Comparison of ENCODE assay signal across 26 cellular contexts in the genomic region with DNA sequence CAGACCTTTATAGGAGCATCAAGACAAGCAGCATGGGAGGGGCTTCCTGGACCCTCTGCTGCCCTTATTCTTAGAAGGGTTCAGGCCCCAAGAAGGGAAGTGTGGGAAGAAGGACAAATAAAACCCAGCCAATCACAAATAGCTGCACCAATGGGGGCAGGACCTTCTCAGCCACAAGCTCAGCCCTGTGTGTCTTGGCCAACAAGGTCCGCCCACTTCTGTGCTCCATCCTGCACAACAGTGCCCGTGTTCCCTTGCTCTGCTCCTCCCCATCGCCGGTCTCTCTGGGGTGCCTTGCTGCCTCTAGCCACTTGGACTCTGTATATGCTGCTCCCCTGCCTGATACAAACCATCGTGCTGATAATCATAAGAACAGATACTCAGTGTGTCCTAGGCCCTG.
DNase-seq lines count a peak whose midpoint lies in the region; ATAC-seq and TF ChIP-seq lines count a peak whose summit lies in the region.
"Had no signal": no experiment of that assay in that cellular context is flagged by ENCODE, and none has a peak within 500 bp of the region (broad histone marks: within the 10 kb centered on the region; RNA-seq: fewer than 3 reads in every experiment).

No MANE protein-coding gene starts in this region.

- no peak overlapping the region for H3K4me2 ChIP-seq in GM23338
- H3K4me2 ChIP-seq: hepatocyte had no signal

- H3K79me2 ChIP-seq in GM23338 (replicated peaks; ENCODE audit: insufficient read depth), result no peaks in the 10 kb centered on the region
- H3K79me2 ChIP-seq: hepatocyte had no signal

- H3K27me3 ChIP-seq in GM23338 (ENCODE audit: insufficient read depth) (no peaks in the 10 kb centered on the region), endodermal cell (ENCODE audit: control insufficient read depth, insufficient read depth, low read length, poor library complexity, severe bottlenecking) (no peaks in the 10 kb centered on the region), stomach smooth muscle (ENCODE audit: control insufficient read depth in 1 of 2, insufficient read depth in 2 of 2, low read length in 2 of 2) (no peaks in the 10 kb centered on the region)
- H3K27me3 ChIP-seq: cardiac muscle cell, hepatocyte, neutrophil had no signal

- no peak for DNase-seq in GM23338 (ENCODE audit: low spot score)
- peak; percentile 33 for DNase-seq in NCI-H226
- DNase-seq in endodermal cell, result peak; percentile 54
- DNase-seq in SW 1271 (lab: John Stamatoyannopoulos, UW), result no peak
- no peak for DNase-seq in NCI-H2029 treated with DMSO at 0.1 percent for 48 hours (lab: John Stamatoyannopoulos, UW)
- DNase-seq in iPS-NIHi7 (ENCODE audit: extremely low spot score), result no peak
- DNase-seq: activated CD4-positive, CD25-positive, alpha-beta regulatory T cell treated with anti-CD3 and anti-CD28 coated beads, Interleukin-2, amount 50 U/mL, for 72 hours; activated CD8-positive, alpha-beta T cell treated with anti-CD3 and anti-CD28 coated beads for 36 hours; Calu3; esophagus squamous epithelium; immature natural killer cell; mesenchymal stem cell; NCI-H1105; NCI-H2029; NCI-H69; SHP77 treated with DMSO at 0.1 percent for 48 hours; stimulated activated naive CD8-positive, alpha-beta T cell treated with anti-CD3 and anti-CD28 coated beads, Interleukin-15, amount 100 ng/mL, for 72 hours; T-helper 1 cell had no signal

- H3K27ac Mint-ChIP-seq in GM23338 (no peak overlapping the region), endodermal cell (no peak overlapping the region)
- H3K27ac Mint-ChIP-seq: activated CD8-positive, alpha-beta T cell treated with anti-CD3 and anti-CD28 coated beads for 36 hours; activated naive CD4-positive, alpha-beta T cell treated with anti-CD3 and anti-CD28 coated beads, Interleukin-2, amount 50 U/mL, for 72 hours; activated T-helper 2 cell treated with anti-CD3 and anti-CD28 coated beads, Interferon-gamma antibody, Interleukin-2, Interleukin-4, amounts not matched to agents 10 μg/mL and 5 μg/mL and 100 μg/mL, durations not matched to agents 14 hours and 24 hours and 36 hours; immature natural killer cell; stimulated activated naive CD8-positive, alpha-beta T cell treated with anti-CD3 and anti-CD28 coated beads, Interleukin-15, amount 100 ng/mL, for 72 hours had no signal

- H3K9ac ChIP-seq in endodermal cell (ENCODE audit: extremely low read depth, low read length, poor library complexity, severe bottlenecking), result no peak overlapping the region
- peak overlapping the region in 1 of 2 donors; percentile 5 for H3K9ac ChIP-seq in stomach smooth muscle (ENCODE audit: low read length in 2 of 2)

- TF ChIP-seq CTCF in GM23338 (conservative IDR thresholded peaks at IDR 0.05; ENCODE audit: low read depth in 2 of 2), result no peak
- no peak for TF ChIP-seq CTCF in endodermal cell (conservative IDR thresholded peaks at IDR 0.05)

- H3F3A ChIP-seq in GM23338 (replicated peaks; ENCODE audit: low read depth), result peaks cover 5% of the 10 kb centered on the region; the same call in 1 of the 2 replicates

- 89 to 92% methylated on average over 5 of the region's 5 CpGs for WGBS in endodermal cell (ENCODE audit: insufficient coverage in 1 of 2, insufficient read length in 1 of 2), 2 experiments

- no peaks in the 10 kb centered on the region for H3K36me3 ChIP-seq in GM23338 (ENCODE audit: insufficient read depth)
- H3K36me3 ChIP-seq in endodermal cell (ENCODE audit: control insufficient read depth, insufficient read depth, low read length), result peaks cover 12% of the 10 kb centered on the region
- peaks cover 0 to 2% of the 10 kb centered on the region in 2 donors for H3K36me3 ChIP-seq in stomach smooth muscle (ENCODE audit: control insufficient read depth in 2 of 2, insufficient read depth in 2 of 2, low read length in 2 of 2)
- H3K36me3 ChIP-seq: esophagus squamous epithelium, prostate gland had no signal

- no peak overlapping the region for H3K4me3 Mint-ChIP-seq in GM23338
- H3K4me3 Mint-ChIP-seq in endodermal cell, result no peak overlapping the region
- H3K4me3 Mint-ChIP-seq: activated CD8-positive, alpha-beta T cell treated with anti-CD3 and anti-CD28 coated beads for 36 hours; immature natural killer cell; stimulated activated naive CD8-positive, alpha-beta T cell treated with anti-CD3 and anti-CD28 coated beads, Interleukin-15, amount 100 ng/mL, for 72 hours had no signal

- no peaks in the 10 kb centered on the region for H3K9me3 Mint-ChIP-seq in GM23338
- H3K9me3 Mint-ChIP-seq in endodermal cell, result no peaks in the 10 kb centered on the region
- H3K9me3 Mint-ChIP-seq: activated CD8-positive, alpha-beta T cell treated with anti-CD3 and anti-CD28 coated beads for 36 hours; activated naive CD4-positive, alpha-beta T cell treated with anti-CD3 and anti-CD28 coated beads, Interleukin-2, amount 50 U/mL, for 72 hours; activated T-helper 2 cell treated with anti-CD3 and anti-CD28 coated beads, Interferon-gamma antibody, Interleukin-2, Interleukin-4, amounts not matched to agents 10 μg/mL and 5 μg/mL and 100 μg/mL, durations not matched to agents 14 hours and 24 hours and 36 hours; immature natural killer cell; stimulated activated naive CD8-positive, alpha-beta T cell treated with anti-CD3 and anti-CD28 coated beads, Interleukin-15, amount 100 ng/mL, for 72 hours had no signal

- H3K9me2 ChIP-seq in GM23338 (ENCODE audit: insufficient read depth), result no peaks in the 10 kb centered on the region

- peak; percentile 18 for ATAC-seq in GM23338
- ATAC-seq: activated CD8-positive, alpha-beta T cell treated with anti-CD3 and anti-CD28 coated beads for 36 hours; activated naive CD4-positive, alpha-beta T cell treated with anti-CD3 and anti-CD28 coated beads, Interleukin-2, amount 50 U/mL, for 72 hours; stimulated activated naive CD8-positive, alpha-beta T cell treated with anti-CD3 and anti-CD28 coated beads, Interleukin-15, amount 100 ng/mL, for 72 hours had no signal

- no peaks in the 10 kb centered on the region for H3K36me3 Mint-ChIP-seq in GM23338 (ENCODE audit: low read depth)
- H3K36me3 Mint-ChIP-seq in endodermal cell (ENCODE audit: low read depth), result peaks cover 2% of the 10 kb centered on the region
- H3K36me3 Mint-ChIP-seq: activated naive CD4-positive, alpha-beta T cell treated with anti-CD3 and anti-CD28 coated beads, Interleukin-2, amount 50 U/mL, for 72 hours; immature natural killer cell had no signal

- H3K4me1 Mint-ChIP-seq in GM23338 (peaks cover 63% of the 10 kb centered on the region), endodermal cell (peaks cover 17% of the 10 kb centered on the region)
- H3K4me1 Mint-ChIP-seq: immature natural killer cell had no signal

- H3K27ac ChIP-seq in GM23338 (ENCODE audit: low read depth), result no peak overlapping the region
- H3K27ac ChIP-seq in endodermal cell (ENCODE audit: low read depth, low read length), result no peak overlapping the region
- peak overlapping the region; percentile 83 for H3K27ac ChIP-seq in stomach smooth muscle (ENCODE audit: low read length)
- H3K27ac ChIP-seq: cardiac muscle cell, hepatocyte, HL-60, neutrophil had no signal

- H3K4me3 ChIP-seq in GM23338, result no peak overlapping the region
- H3K4me3 ChIP-seq in endodermal cell (ENCODE audit: low read length), result no peak overlapping the region
- H3K4me3 ChIP-seq in stomach smooth muscle (ENCODE audit: low read length in 2 of 2), result no peak overlapping the region
- H3K4me3 ChIP-seq: cardiac muscle cell, esophagus squamous epithelium, hepatocyte, prostate gland had no signal

- H4K20me1 ChIP-seq in GM23338 (replicated peaks; ENCODE audit: insufficient read depth), result no peaks in the 10 kb centered on the region

- peaks cover 27% of the 10 kb centered on the region for H3K4me1 ChIP-seq in GM23338 (ENCODE audit: insufficient read depth)
- H3K4me1 ChIP-seq in endodermal cell (ENCODE audit: control insufficient read depth, insufficient read depth, low read length), result peaks cover 5% of the 10 kb centered on the region
- H3K4me1 ChIP-seq in stomach smooth muscle (ENCODE audit: control insufficient read depth, insufficient read depth, low read length), result peaks cover 31% of the 10 kb centered on the region
- H3K4me1 ChIP-seq: prostate gland had no signal

- H3K27me3 Mint-ChIP-seq in GM23338 (ENCODE audit: insufficient read depth, low read depth, poor library complexity), result peaks cover 10% of the 10 kb centered on the region
- no peaks in the 10 kb centered on the region for H3K27me3 Mint-ChIP-seq in endodermal cell (ENCODE audit: insufficient read depth)
- H3K27me3 Mint-ChIP-seq: activated CD8-positive, alpha-beta T cell treated with anti-CD3 and anti-CD28 coated beads for 36 hours; stimulated activated naive CD8-positive, alpha-beta T cell treated with anti-CD3 and anti-CD28 coated beads, Interleukin-15, amount 100 ng/mL, for 72 hours had no signal

- H2AFZ ChIP-seq in GM23338, result no peak overlapping the region
- H2AFZ ChIP-seq: hepatocyte had no signal

- no peaks in the 10 kb centered on the region for H3K9me3 ChIP-seq in endodermal cell (ENCODE audit: control insufficient read depth, low read length)
- H3K9me3 ChIP-seq in stomach smooth muscle (ENCODE audit: control insufficient read depth in 2 of 2, low read length in 2 of 2), result no peaks in the 10 kb centered on the region
- H3K9me3 ChIP-seq: esophagus squamous epithelium, neutrophil, prostate gland had no signal

TF ChIP-seq in GM23338, 12 proteins besides CTCF, POLR2A, EP300 and RAD21:
- no peak for TF ChIP-seq REST (IDR thresholded peaks at IDR 0.05; ENCODE audit: unreplicated experiment)

Comparison
In these comparisons a context has a peak if more than half of its experiments do, and no peak if none do; other contexts are left out.
1. DNase-seq: peak in NCI-H226 (single experiment) and endodermal cell (single experiment); none in GM23338 (single experiment), SW 1271 (0 of 2), NCI-H2029 treated with DMSO at 0.1 percent for 48 hours (single experiment) and iPS-NIHi7 (single experiment).